ENCODE assay signal across 8 cellular contexts in the genomic region with DNA sequence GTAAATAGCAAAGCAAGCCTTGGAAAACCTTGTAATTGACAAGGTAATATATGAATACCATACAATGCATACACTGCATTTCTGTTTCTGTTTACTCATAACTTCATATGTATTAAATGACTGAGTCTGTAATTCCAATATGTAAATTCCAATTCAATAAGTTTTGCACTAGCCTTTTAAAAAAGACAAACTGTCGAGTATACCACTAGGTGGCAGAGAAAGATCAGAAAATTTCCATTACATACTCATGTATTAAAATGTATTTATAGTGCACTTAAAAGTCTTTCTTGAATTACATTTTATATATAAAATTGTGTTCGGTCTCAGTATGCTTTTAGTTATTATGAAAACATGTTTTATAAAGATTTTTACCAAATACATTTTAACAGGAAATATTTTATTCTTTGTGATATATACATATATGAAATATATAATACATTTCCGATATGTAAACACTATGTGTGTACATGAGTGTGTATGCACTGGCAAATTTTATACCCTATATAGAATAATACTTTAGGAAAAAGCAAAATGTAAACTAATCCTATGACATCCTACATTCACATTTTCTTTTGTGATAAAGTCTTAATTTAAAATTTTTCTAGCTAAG.
DNase-seq lines count a peak whose midpoint lies in the region; ATAC-seq, FAIRE-seq and TF ChIP-seq lines count a peak whose summit lies in the region.

No MANE protein-coding gene starts in this region.

- H3K4me3 Mint-ChIP-seq in astrocyte (ENCODE audit: unreplicated experiment): no peak overlapping the region
- no peak overlapping the region for H3K4me3 Mint-ChIP-seq in immature natural killer cell

- no peaks in the 10 kb centered on the region for H3K27me3 ChIP-seq in astrocyte (ENCODE audit: insufficient read depth, low read length)

- H3K4me1 Mint-ChIP-seq in astrocyte (ENCODE audit: low read depth, unreplicated experiment): no peaks in the 10 kb centered on the region
- no peaks in the 10 kb centered on the region for H3K4me1 Mint-ChIP-seq in immature natural killer cell

- no peaks in the 10 kb centered on the region for H3K79me2 ChIP-seq in astrocyte (ENCODE audit: insufficient read depth, low read length)

- no peak overlapping the region for H3K27ac Mint-ChIP-seq in astrocyte (ENCODE audit: unreplicated experiment)
- H3K27ac Mint-ChIP-seq in immature natural killer cell: no peak overlapping the region

- peak; percentile 41 for FAIRE-seq in astrocyte (lab: Jason Lieb, UNC)

- H3K36me3 ChIP-seq in astrocyte (ENCODE audit: insufficient read depth, low read length): no peaks in the 10 kb centered on the region

- H3K4me2 ChIP-seq in astrocyte (ENCODE audit: low read length): no peak overlapping the region

- H3K4me3 ChIP-seq in astrocyte (ENCODE audit: insufficient read depth, low read depth, low read length): no peak overlapping the region

- no peaks in the 10 kb centered on the region for H4K20me1 ChIP-seq in astrocyte (ENCODE audit: insufficient read depth, low read length)

- DNase-seq in NCI-H1105 treated with DMSO at 0.1 percent for 48 hours (lab: John Stamatoyannopoulos, UW): peak; percentile 34
- peak; percentile 16 for DNase-seq in astrocyte (ENCODE audit: low read depth)
- DNase-seq in medulla oblongata (ENCODE audit: extremely low spot score): peak; percentile 55
- no peak for DNase-seq in activated CD8-positive, alpha-beta memory T cell treated with anti-CD3 and anti-CD28 coated beads, Interleukin-2, amount 50 U/mL, for 48 hours
- no peak for DNase-seq in immature natural killer cell

- no peak overlapping the region for H2AFZ ChIP-seq in astrocyte (ENCODE audit: low read depth, low read length)

- H3K4me1 ChIP-seq in astrocyte (ENCODE audit: insufficient read depth, low read length): no peaks in the 10 kb centered on the region

- H3K36me3 Mint-ChIP-seq in astrocyte (ENCODE audit: low read depth, unreplicated experiment): no peaks in the 10 kb centered on the region
- H3K36me3 Mint-ChIP-seq in immature natural killer cell: no peaks in the 10 kb centered on the region

- H3K27me3 Mint-ChIP-seq in astrocyte (ENCODE audit: low read depth, unreplicated experiment) (no peaks in the 10 kb centered on the region), immature natural killer cell (ENCODE audit: low read depth in 3 of 3) (no peaks in the 10 kb centered on the region)

- H3K27ac ChIP-seq in astrocyte (ENCODE audit: low read depth, low read length): no peak overlapping the region

- peak; percentile 33 for TF ChIP-seq CTCF in astrocyte (IDR thresholded peaks at IDR 0.05; ENCODE audit: insufficient read depth, low read depth, low read length)

- peak; percentile 57 for ATAC-seq in GM18868 (IDR thresholded peaks at IDR 0.05; ENCODE audit: unreplicated experiment)
- ATAC-seq in HG03280 (IDR thresholded peaks at IDR 0.05; ENCODE audit: unreplicated experiment): no peak
- no peak for ATAC-seq in HG02798 (IDR thresholded peaks at IDR 0.05; ENCODE audit: poor library complexity, unreplicated experiment)

- no peaks in the 10 kb centered on the region for H3K9me3 ChIP-seq in astrocyte (ENCODE audit: insufficient read depth, low read depth, low read length)

- H3K9ac ChIP-seq in astrocyte (ENCODE audit: low read length): no peak overlapping the region

- H3K9me3 Mint-ChIP-seq in astrocyte (ENCODE audit: unreplicated experiment) (no peaks in the 10 kb centered on the region), immature natural killer cell (peaks cover 0 to 7% (median 5%) of the 10 kb centered on the region in 6 donors)

Comparison
In these comparisons a context has a peak if more than half of its experiments do, and no peak if none do; other contexts are left out.
1. DNase-seq: peak in NCI-H1105 treated with DMSO at 0.1 percent for 48 hours (single experiment), astrocyte (single experiment) and medulla oblongata (single experiment); none in activated CD8-positive, alpha-beta memory T cell treated with anti-CD3 and anti-CD28 coated beads, Interleukin-2, amount 50 U/mL, for 48 hours (single experiment) and immature natural killer cell (0 of 3).